ENCODE assay signal across 26 cellular contexts in the genomic region with DNA sequence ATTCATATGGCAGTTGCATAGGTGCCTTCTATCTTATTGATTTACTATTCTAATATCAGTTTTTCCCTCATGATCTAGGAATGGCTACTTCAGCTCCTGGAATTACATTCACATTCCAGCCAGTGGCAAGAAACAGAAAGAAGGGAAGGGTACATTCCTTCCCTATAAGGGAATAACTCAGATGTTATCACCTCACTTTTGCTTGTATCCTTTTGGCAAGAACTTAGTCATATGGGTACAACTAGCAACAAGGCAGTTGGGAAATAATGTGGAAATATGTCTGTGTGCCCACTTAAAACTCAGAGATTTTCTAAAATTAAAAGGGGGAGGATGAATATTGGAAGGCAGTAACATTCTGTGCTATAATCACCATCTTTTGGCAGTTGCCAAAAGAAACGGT.
DNase-seq lines count a peak whose midpoint lies in the region; ATAC-seq, FAIRE-seq and TF ChIP-seq lines count a peak whose summit lies in the region.
"Had no signal": no experiment of that assay in that cellular context is flagged by ENCODE, and none has a peak within 500 bp of the region (broad histone marks: within the 10 kb centered on the region; RNA-seq: fewer than 3 reads in every experiment).

No MANE protein-coding gene starts in this region.

- peaks cover 37% of the 10 kb centered on the region for H3K4me1 Mint-ChIP-seq in HFFc6 (ENCODE audit: low read depth)
- H3K4me1 Mint-ChIP-seq: memory B cell, naive B cell, T-helper 17 cell had no signal

- peak overlapping the region; percentile 55 for H3K27ac Mint-ChIP-seq in HFFc6
- H3K27ac Mint-ChIP-seq: activated T-cell treated with anti-CD3 and anti-CD28 coated beads, Interleukin-2, amount 50 U/mL, for 72 hours; memory B cell; naive B cell; T-helper 17 cell had no signal

- H3K27me3 Mint-ChIP-seq in HFFc6 (ENCODE audit: insufficient read depth), result peaks cover 2% of the 10 kb centered on the region; the same call in 1 of the 2 replicates
- H3K27me3 Mint-ChIP-seq: memory B cell, naive B cell, T-helper 17 cell had no signal

- H3K36me3 ChIP-seq in kidney (ENCODE audit: control insufficient read depth in 1 of 2, insufficient read depth in 2 of 2, low read length in 2 of 2), result no peaks in the 10 kb centered on the region
- H3K36me3 ChIP-seq: Peyer's patch had no signal

- no peaks in the 10 kb centered on the region for H3K4me1 ChIP-seq in kidney (ENCODE audit: control insufficient read depth in 1 of 2, insufficient read depth in 1 of 2, low read depth in 1 of 2, low read length in 2 of 2)
- H3K4me1 ChIP-seq: Peyer's patch had no signal

- ATAC-seq in GM18907 (IDR thresholded peaks at IDR 0.05; ENCODE audit: unreplicated experiment) (no peak), HG03439 (IDR thresholded peaks at IDR 0.05; ENCODE audit: unreplicated experiment) (no peak)
- ATAC-seq: activated T-cell treated with anti-CD3 and anti-CD28 coated beads, Interleukin-2, amount 50 U/mL, for 72 hours; GM12878; HCT116; heart right ventricle; left colon; T-helper 17 cell had no signal

- no peak overlapping the region for H3K9ac ChIP-seq in kidney (ENCODE audit: low read length in 2 of 2)

- H3K9me3 ChIP-seq in kidney (ENCODE audit: control insufficient read depth in 1 of 2, low read length in 2 of 2), result no peaks in the 10 kb centered on the region
- H3K9me3 ChIP-seq: heart right ventricle, Peyer's patch had no signal

- intact Hi-C loops in kidney (cut with DNase I), result no loop called here

- POLR2A ChIA-PET in AG04449 (lab: Yijun Ruan, JAX), result no interaction called here

- peaks cover 29% of the 10 kb centered on the region for H3K36me3 Mint-ChIP-seq in HFFc6 (ENCODE audit: low read depth)
- H3K36me3 Mint-ChIP-seq: memory B cell, naive B cell had no signal

- no peak overlapping the region for H3K27ac ChIP-seq in kidney (ENCODE audit: low read depth in 2 of 2, low read length in 2 of 2)
- H3K27ac ChIP-seq: heart right ventricle, Peyer's patch had no signal

- peak; percentile 7 for DNase-seq in AG04449 (ENCODE audit: low read depth, low spot score)
- DNase-seq in HFFc6, result peak; percentile 51
- DNase-seq in amniotic epithelial cell (ENCODE audit: low read depth), result peak; percentile 79
- DNase-seq in fibroblast of pulmonary artery (ENCODE audit: low read depth), result peak; percentile 63
- DNase-seq in SKM-1 (lab: John Stamatoyannopoulos, UW; ENCODE audit: unreplicated experiment), result no peak
- no peak for DNase-seq in kidney
- DNase-seq: 8988T; activated CD4-positive, alpha-beta T cell treated with anti-CD3 and anti-CD28 coated beads for 4 hours; activated naive CD4-positive, alpha-beta T cell treated with Interleukin-2 at 50 U/mL for 16 hours; activated T-cell treated with anti-CD3 and anti-CD28 coated beads, Interleukin-2, amount 50 U/mL, for 72 hours; amygdala; dermis blood vessel endothelial cell; heart right ventricle; left colon; naive B cell; NCI-H1694; NCI-H526 treated with DMSO at 0.1 percent for 48 hours; occipital lobe; Peyer's patch; T-helper 17 cell had no signal

- H3K9me3 Mint-ChIP-seq in HFFc6, result no peaks in the 10 kb centered on the region
- H3K9me3 Mint-ChIP-seq: activated T-cell treated with anti-CD3 and anti-CD28 coated beads, Interleukin-2, amount 50 U/mL, for 72 hours; memory B cell; naive B cell had no signal

- H3K4me3 ChIP-seq in AG04449 (ENCODE audit: low read depth, low read length) (no peak overlapping the region), fibroblast of pulmonary artery (replicated peaks; ENCODE audit: low read depth, low read length) (no peak overlapping the region), kidney (ENCODE audit: low read length in 2 of 2) (no peak overlapping the region)
- H3K4me3 ChIP-seq: GM12878, heart right ventricle, Peyer's patch, smooth muscle cell had no signal

- TF ChIP-seq CTCF in AG04449 (IDR thresholded peaks at IDR 0.05; ENCODE audit: insufficient read depth, low read length, missing control alignments) (no peak), HFFc6 (IDR thresholded peaks at IDR 0.05) (no peak), fibroblast of pulmonary artery (IDR thresholded peaks at IDR 0.05; ENCODE audit: low read length, missing control alignments) (no peak), kidney (IDR thresholded peaks at IDR 0.05; ENCODE audit: borderline replicate concordance, extremely low read depth, insufficient read depth) (no peak)

- CTCF ChIA-PET in AG04449 (lab: Yijun Ruan, JAX), result no interaction called here

- no peak overlapping the region for H3K4me3 Mint-ChIP-seq in HFFc6
- H3K4me3 Mint-ChIP-seq: activated T-cell treated with anti-CD3 and anti-CD28 coated beads, Interleukin-2, amount 50 U/mL, for 72 hours; memory B cell; naive B cell; T-helper 17 cell had no signal

- no peak for FAIRE-seq in kidney (lab: Jason Lieb, UNC)
- FAIRE-seq: GM12878 had no signal

Comparison
In these comparisons a context has a peak if more than half of its experiments do, and no peak if none do; other contexts are left out.
1. DNase-seq: peak in AG04449 (single experiment), HFFc6 (single experiment), amniotic epithelial cell (single experiment) and fibroblast of pulmonary artery (single experiment); none in SKM-1 (single experiment) and kidney (single experiment).